In genomic region chr3:45480218-45480617, GRCh38 we compare ENCODE assay signal across 1 cellular context.
TF ChIP-seq lines count a peak whose summit lies in the region.

No MANE protein-coding gene starts in this region.

TF ChIP-seq in HepG2, 621 proteins besides CTCF, POLR2A, EP300 and RAD21 (continued from another document and continues in another):
- no peak for TF ChIP-seq ZBTB40 (IDR thresholded peaks at IDR 0.05)
- no peak for TF ChIP-seq ZBTB40 (CRISPR knock-in tag; IDR thresholded peaks at IDR 0.05)
- TF ChIP-seq TBX3 (IDR thresholded peaks at IDR 0.05; ENCODE audit: borderline replicate concordance), result peak; percentile 53; the same call in 1 of the 2 replicates
- TF ChIP-seq, protein P1, sequence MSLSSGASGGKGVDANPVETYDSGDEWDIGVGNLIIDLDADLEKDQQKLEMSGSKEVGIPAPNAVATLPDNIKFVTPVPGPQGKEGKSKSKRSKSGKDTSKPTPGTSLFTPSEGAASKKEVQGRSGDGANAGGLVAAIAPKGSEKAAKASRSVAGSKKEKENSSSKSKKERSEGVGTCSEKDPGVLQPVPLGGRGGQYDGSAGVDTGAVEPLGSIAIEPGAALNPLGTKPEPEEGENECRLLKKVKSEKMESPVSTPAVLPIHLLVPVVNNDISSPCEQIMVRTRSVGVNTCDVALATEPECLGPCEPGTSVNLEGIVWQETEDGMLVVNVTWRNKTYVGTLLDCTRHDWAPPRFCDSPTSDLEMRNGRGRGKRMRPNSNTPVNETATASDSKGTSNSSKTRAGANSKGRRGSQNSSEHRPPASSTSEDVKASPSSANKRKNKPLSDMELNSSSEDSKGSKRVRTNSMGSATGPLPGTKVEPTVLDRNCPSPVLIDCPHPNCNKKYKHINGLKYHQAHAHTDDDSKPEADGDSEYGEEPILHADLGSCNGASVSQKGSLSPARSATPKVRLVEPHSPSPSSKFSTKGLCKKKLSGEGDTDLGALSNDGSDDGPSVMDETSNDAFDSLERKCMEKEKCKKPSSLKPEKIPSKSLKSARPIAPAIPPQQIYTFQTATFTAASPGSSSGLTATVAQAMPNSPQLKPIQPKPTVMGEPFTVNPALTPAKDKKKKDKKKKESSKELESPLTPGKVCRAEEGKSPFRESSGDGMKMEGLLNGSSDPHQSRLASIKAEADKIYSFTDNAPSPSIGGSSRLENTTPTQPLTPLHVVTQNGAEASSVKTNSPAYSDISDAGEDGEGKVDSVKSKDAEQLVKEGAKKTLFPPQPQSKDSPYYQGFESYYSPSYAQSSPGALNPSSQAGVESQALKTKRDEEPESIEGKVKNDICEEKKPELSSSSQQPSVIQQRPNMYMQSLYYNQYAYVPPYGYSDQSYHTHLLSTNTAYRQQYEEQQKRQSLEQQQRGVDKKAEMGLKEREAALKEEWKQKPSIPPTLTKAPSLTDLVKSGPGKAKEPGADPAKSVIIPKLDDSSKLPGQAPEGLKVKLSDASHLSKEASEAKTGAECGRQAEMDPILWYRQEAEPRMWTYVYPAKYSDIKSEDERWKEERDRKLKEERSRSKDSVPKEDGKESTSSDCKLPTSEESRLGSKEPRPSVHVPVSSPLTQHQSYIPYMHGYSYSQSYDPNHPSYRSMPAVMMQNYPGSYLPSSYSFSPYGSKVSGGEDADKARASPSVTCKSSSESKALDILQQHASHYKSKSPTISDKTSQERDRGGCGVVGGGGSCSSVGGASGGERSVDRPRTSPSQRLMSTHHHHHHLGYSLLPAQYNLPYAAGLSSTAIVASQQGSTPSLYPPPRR (CRISPR knock-in tag; IDR thresholded peaks at IDR 0.05; ENCODE audit: borderline replicate concordance), result no peak
- TF ChIP-seq BCL6 (CRISPR knock-in tag; IDR thresholded peaks at IDR 0.05), result peak; percentile 83
- no peak for TF ChIP-seq ZNF558 (CRISPR knock-in tag; IDR thresholded peaks at IDR 0.05; ENCODE audit: borderline replicate concordance)
- TF ChIP-seq NR2F6 (IDR thresholded peaks at IDR 0.05), result 0 out of 2 replicates have a peak, but pooled peaks have one; percentile 6
- TF ChIP-seq NR2F6 (CRISPR knock-in tag; IDR thresholded peaks at IDR 0.05), result peak; percentile 47; the same call in 1 of the 2 replicates
- 0 out of 2 replicates have a peak, but pooled peaks have one; percentile 29 for TF ChIP-seq NCOA2 (CRISPR knock-in tag; IDR thresholded peaks at IDR 0.05)
- TF ChIP-seq RXRB (CRISPR knock-in tag; IDR thresholded peaks at IDR 0.05; ENCODE audit: borderline replicate concordance), result peak; percentile 19; the same call in 1 of the 2 replicates
- TF ChIP-seq SOX6 (IDR thresholded peaks at IDR 0.05), result no peak
- peak; percentile 80 for TF ChIP-seq SOX6 (CRISPR knock-in tag; IDR thresholded peaks at IDR 0.05)
- no peak for TF ChIP-seq ZNF333 (CRISPR knock-in tag; IDR thresholded peaks at IDR 0.05; ENCODE audit: borderline replicate concordance)
- TF ChIP-seq HMG20A (CRISPR knock-in tag; IDR thresholded peaks at IDR 0.05; ENCODE audit: borderline replicate concordance), result 0 out of 2 replicates have a peak, but pooled peaks have one; percentile 21
- 0 out of 2 replicates have a peak, but pooled peaks have one; percentile 25 for TF ChIP-seq NR2F2 (IDR thresholded peaks at IDR 0.05; ENCODE audit: borderline replicate concordance, low read depth)
- TF ChIP-seq, protein P2, sequence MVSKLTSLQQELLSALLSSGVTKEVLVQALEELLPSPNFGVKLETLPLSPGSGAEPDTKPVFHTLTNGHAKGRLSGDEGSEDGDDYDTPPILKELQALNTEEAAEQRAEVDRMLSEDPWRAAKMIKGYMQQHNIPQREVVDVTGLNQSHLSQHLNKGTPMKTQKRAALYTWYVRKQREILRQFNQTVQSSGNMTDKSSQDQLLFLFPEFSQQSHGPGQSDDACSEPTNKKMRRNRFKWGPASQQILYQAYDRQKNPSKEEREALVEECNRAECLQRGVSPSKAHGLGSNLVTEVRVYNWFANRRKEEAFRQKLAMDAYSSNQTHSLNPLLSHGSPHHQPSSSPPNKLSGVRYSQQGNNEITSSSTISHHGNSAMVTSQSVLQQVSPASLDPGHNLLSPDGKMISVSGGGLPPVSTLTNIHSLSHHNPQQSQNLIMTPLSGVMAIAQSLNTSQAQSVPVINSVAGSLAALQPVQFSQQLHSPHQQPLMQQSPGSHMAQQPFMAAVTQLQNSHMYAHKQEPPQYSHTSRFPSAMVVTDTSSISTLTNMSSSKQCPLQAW (CRISPR knock-in tag; IDR thresholded peaks at IDR 0.05), result no peak
- TF ChIP-seq GATAD2A (CRISPR knock-in tag; IDR thresholded peaks at IDR 0.05), result peak; percentile 57
- 0 out of 2 replicates have a peak, but pooled peaks have one; percentile 27 for TF ChIP-seq MED1 (CRISPR knock-in tag; IDR thresholded peaks at IDR 0.05)
- 0 out of 2 replicates have a peak, but pooled peaks have one; percentile 55 for TF ChIP-seq NKX3-1 (CRISPR knock-in tag; IDR thresholded peaks at IDR 0.05)
- TF ChIP-seq, protein P3, sequence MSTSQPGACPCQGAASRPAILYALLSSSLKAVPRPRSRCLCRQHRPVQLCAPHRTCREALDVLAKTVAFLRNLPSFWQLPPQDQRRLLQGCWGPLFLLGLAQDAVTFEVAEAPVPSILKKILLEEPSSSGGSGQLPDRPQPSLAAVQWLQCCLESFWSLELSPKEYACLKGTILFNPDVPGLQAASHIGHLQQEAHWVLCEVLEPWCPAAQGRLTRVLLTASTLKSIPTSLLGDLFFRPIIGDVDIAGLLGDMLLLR (CRISPR knock-in tag; IDR thresholded peaks at IDR 0.05), result no peak
- no peak for TF ChIP-seq FOXA1 (IDR thresholded peaks at IDR 0.05)
- no peak for TF ChIP-seq FOXA1 (CRISPR knock-in tag; IDR thresholded peaks at IDR 0.05)
- TF ChIP-seq SOX13 (IDR thresholded peaks at IDR 0.05), result no peak
- peak in 1 of 2 experiments; percentile 80; a peak in 2 of 4 replicates for TF ChIP-seq SOX13 (CRISPR knock-in tag; conservative IDR thresholded peaks at IDR 0.05 in 1 of 2, IDR thresholded peaks at IDR 0.05 in 1 of 2)
- no peak for TF ChIP-seq THAP11 (CRISPR knock-in tag; IDR thresholded peaks at IDR 0.05)
- no peak for TF ChIP-seq SIX1 (CRISPR knock-in tag; IDR thresholded peaks at IDR 0.05; ENCODE audit: borderline replicate concordance)
- TF ChIP-seq CEBPB (IDR thresholded peaks at IDR 0.05; ENCODE audit: borderline replicate concordance, low read depth, low read length), result peak; percentile 82
- TF ChIP-seq RFXAP (CRISPR knock-in tag; IDR thresholded peaks at IDR 0.05; ENCODE audit: borderline replicate concordance), result 0 out of 2 replicates have a peak, but pooled peaks have one; percentile 57
- TF ChIP-seq, protein P4, sequence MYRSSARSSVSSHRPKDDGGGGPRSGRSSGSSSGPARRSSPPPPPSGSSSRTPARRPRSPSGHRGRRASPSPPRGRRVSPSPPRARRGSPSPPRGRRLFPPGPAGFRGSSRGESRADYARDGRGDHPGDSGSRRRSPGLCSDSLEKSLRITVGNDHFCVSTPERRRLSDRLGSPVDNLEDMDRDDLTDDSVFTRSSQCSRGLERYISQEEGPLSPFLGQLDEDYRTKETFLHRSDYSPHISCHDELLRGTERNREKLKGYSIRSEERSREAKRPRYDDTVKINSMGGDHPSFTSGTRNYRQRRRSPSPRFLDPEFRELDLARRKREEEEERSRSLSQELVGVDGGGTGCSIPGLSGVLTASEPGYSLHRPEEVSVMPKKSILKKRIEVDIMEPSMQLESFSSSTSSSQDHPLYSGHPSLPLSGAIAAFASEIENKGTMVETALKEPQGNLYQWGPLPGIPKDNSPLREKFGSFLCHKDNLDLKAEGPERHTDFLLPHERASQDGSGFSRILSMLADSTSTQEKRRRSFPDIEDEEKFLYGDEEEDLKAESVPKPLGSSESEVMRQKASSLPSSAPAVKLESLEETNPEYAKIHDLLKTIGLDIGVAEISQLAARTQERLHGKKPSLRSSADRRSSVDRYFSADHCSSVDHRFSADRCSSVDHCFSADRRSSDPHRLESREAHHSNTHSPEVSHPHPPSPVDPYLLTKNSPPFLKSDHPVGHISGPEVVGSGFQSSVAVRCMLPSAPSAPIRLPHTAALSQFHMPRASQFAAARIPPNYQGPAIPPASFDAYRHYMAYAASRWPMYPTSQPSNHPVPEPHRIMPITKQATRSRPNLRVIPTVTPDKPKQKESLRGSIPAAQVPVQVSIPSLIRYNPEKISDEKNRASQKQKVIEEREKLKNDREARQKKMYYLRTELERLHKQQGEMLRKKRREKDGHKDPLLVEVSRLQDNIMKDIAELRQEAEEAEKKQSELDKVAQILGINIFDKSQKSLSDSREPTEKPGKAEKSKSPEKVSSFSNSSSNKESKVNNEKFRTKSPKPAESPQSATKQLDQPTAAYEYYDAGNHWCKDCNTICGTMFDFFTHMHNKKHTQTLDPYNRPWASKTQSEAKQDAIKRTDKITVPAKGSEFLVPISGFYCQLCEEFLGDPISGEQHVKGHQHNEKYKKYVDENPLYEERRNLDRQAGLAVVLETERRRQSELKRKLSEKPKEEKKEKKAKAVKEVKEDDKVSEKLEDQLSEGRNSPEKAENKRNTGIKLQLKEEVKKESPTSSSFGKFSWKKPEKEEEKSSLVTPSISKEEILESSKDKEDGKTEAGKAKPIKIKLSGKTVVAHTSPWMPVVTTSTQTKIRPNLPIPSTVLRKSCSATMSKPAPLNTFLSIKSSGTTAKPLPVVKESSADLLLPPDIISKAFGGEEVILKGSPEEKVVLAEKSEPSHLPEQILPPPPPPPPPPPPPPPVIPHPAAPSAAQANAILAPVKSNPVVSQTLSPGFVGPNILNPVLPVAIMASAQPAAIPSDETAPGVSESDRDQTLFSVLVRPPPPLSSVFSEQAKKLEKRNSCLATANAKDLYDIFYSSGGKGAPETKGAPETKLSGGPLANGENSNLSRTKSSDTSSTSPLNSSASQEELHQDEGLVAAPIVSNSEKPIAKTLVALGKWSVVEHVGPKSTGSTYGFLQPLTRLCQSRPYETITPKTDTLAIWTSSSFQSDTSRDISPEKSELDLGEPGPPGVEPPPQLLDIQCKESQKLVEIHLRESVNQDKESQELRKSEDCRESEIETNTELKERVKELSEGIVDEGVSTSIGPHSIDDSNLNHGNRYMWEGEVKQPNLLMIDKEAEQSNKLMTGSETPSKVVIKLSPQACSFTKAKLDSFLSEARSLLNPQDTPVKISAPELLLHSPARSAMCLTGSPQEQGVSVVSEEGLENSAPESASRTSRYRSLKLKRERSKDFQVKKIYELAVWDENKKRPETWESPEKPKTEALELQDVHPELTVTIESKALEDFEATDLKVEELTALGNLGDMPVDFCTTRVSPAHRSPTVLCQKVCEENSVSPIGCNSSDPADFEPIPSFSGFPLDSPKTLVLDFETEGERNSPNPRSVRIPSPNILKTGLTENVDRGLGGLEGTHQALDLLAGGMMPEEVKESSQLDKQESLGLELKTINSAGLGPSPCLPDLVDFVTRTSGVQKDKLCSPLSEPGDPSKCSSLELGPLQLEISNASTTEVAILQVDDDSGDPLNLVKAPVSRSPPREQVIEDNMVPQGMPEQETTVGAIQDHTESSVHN (CRISPR knock-in tag; IDR thresholded peaks at IDR 0.05), result no peak
